ENCODE assay signal across 8 cellular contexts in the genomic region with DNA sequence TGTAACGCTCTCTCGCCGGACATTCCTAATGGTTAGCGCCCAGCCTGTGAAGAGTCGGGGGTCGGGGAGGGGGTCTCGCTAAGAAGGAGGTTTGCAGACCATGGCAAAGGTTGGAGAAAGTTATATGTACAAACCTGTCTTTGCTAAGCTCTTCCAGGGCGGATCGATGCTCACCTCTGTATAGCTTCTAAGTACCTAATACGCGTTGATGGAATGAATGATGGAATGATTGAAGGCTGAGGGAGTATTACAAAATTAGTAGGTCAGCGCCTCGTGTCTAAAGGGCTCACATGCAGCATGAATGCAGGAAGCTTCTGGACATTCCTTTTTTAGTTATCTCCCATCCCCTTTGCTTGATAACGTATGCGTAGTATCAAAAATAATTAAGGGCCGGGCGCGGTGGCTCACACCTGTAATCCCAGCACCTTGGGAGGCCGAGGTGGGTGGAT. TPM values are rescaled to one million over a fixed set of nuclear protein-coding genes. Genes with fewer than 3 reads are reported as not detected.
A peak's percentile ranks its signal among the peaks of the same experiment; 100 is the strongest.
DNase-seq lines count a peak whose midpoint lies in the region; ATAC-seq, FAIRE-seq and TF ChIP-seq lines count a peak whose summit lies in the region.

No MANE protein-coding gene starts in this region.

- peak overlapping the region; percentile 96 for H3K27ac ChIP-seq in RWPE1
- peak overlapping the region; percentile 95 to 98 (median 97) for H3K27ac ChIP-seq in esophagus muscularis mucosa (replicated peaks in 1 of 4)
- no peak overlapping the region for H3K27ac ChIP-seq in trophoblast cell (ENCODE audit: low read depth, low read length)

- DNase-seq in GM06990 (ENCODE audit: extremely low read depth, insufficient read length) (no peak), RWPE1 (ENCODE audit: low spot score) (no peak), esophagus muscularis mucosa (ENCODE audit: extremely low spot score) (no peak), trophoblast cell (no peak), OCI-M2 (lab: John Stamatoyannopoulos, UW; ENCODE audit: unreplicated experiment) (no peak), hypothalamus (lab: John Stamatoyannopoulos, UW) (no peak), HTR-8/SVneo (ENCODE audit: insufficient read length, low spot score) (no peak)

- H3K4me2 ChIP-seq in trophoblast cell (ENCODE audit: low read length): peak overlapping the region; percentile 84

- H3K9ac ChIP-seq in trophoblast cell (ENCODE audit: low read length): no peak overlapping the region

- CTCF ChIA-PET in RWPE1 (lab: Yijun Ruan, JAX): interaction anchor here (0.6 kb wide), 1 partner anchor 94 kb away, joined by 5 read pairs; no protein-coding TSS in a partner anchor

- FAIRE-seq in HTR-8/SVneo (lab: Jason Lieb, UNC): no peak

- peak overlapping the region; percentile 35 for H4K12ac ChIP-seq in trophoblast cell (ENCODE audit: low read depth, low read length)

- WGBS in esophagus muscularis mucosa: 46% methylated on average over 15 of the region's 19 CpGs
- no CpG with 5 or more reads among the region's 19 CpGs for WGBS in trophoblast cell (ENCODE audit: extremely low coverage, insufficient coverage, insufficient read length)

- no peak for TF ChIP-seq POLR2A in esophagus muscularis mucosa (IDR thresholded peaks at IDR 0.05; ENCODE audit: low read depth)

- no peak overlapping the region for H2BK5ac ChIP-seq in trophoblast cell (ENCODE audit: low read depth, low read length, poor library complexity)

- H3K14ac ChIP-seq in trophoblast cell (ENCODE audit: low read length): no peak overlapping the region

- no peak overlapping the region for H3K18ac ChIP-seq in trophoblast cell (ENCODE audit: low read length)

- intact Hi-C loops in esophagus muscularis mucosa (cut with DNase I): no loop called here

- no peak overlapping the region for H3K4ac ChIP-seq in trophoblast cell (ENCODE audit: low read depth, low read length)

- no peak for TF ChIP-seq CTCF in GM06990 (IDR thresholded peaks at IDR 0.05; ENCODE audit: insufficient read depth, low read length, poor library complexity, severe bottlenecking)
- TF ChIP-seq CTCF in RWPE1 (conservative IDR thresholded peaks at IDR 0.05; ENCODE audit: low read depth): no peak
- TF ChIP-seq CTCF in esophagus muscularis mucosa (IDR thresholded peaks at IDR 0.05): no peak

- no peak overlapping the region for H2AK5ac ChIP-seq in trophoblast cell (ENCODE audit: low read length)

- POLR2A ChIA-PET in RWPE1 (lab: Yijun Ruan, JAX; ENCODE audit: low non-redundant PET): no interaction called here

- no peak overlapping the region for H2BK120ac ChIP-seq in trophoblast cell (ENCODE audit: insufficient read depth, low read length, poor library complexity)

- H2BK12ac ChIP-seq in trophoblast cell (ENCODE audit: low read length): no peak overlapping the region

- TF ChIP-seq EP300 in esophagus muscularis mucosa (IDR thresholded peaks at IDR 0.05): no peak

- H4K91ac ChIP-seq in trophoblast cell (ENCODE audit: low read depth, low read length): peak overlapping the region; percentile 2

- ATAC-seq in GM19328 (IDR thresholded peaks at IDR 0.05; ENCODE audit: unreplicated experiment): no peak

- H3K9me3 ChIP-seq in esophagus muscularis mucosa: no peaks in the 10 kb centered on the region
- H3K9me3 ChIP-seq in trophoblast cell (ENCODE audit: insufficient read depth, low read depth, low read length): no peaks in the 10 kb centered on the region

- peaks cover 13% of the 10 kb centered on the region for H3K79me2 ChIP-seq in trophoblast cell (ENCODE audit: control insufficient read depth, insufficient read depth, low read length, poor library complexity)

- no peaks in the 10 kb centered on the region for H3K36me3 ChIP-seq in GM06990 (ENCODE audit: control insufficient read depth, insufficient read depth, low read length)
- no peaks in the 10 kb centered on the region for H3K36me3 ChIP-seq in esophagus muscularis mucosa
- no peaks in the 10 kb centered on the region for H3K36me3 ChIP-seq in trophoblast cell (ENCODE audit: control insufficient read depth in 1 of 2, insufficient read depth in 2 of 2, low read length in 2 of 2)

- H3K4me3 ChIP-seq in GM06990 (replicated peaks; ENCODE audit: low read depth, low read length): peak overlapping the region; percentile 91
- H3K4me3 ChIP-seq in esophagus muscularis mucosa: peak overlapping the region; percentile 81 to 93 (median 90)
- H3K4me3 ChIP-seq in trophoblast cell (ENCODE audit: low read depth, low read length): peak overlapping the region; percentile 27

- H2AFZ ChIP-seq in trophoblast cell (ENCODE audit: insufficient read depth, low read length, poor library complexity): peak overlapping the region; percentile 69

- peaks cover 11% of the 10 kb centered on the region for H3K79me1 ChIP-seq in trophoblast cell (ENCODE audit: low read length)

- H3K27me3 ChIP-seq in GM06990 (replicated peaks; ENCODE audit: control insufficient read depth, insufficient read depth, low read length) (no peaks in the 10 kb centered on the region), esophagus muscularis mucosa (no peaks in the 10 kb centered on the region), trophoblast cell (ENCODE audit: insufficient read depth, low read length) (no peaks in the 10 kb centered on the region)

- H3K4me1 ChIP-seq in esophagus muscularis mucosa (peaks cover 27 to 40% (median 34%) of the 10 kb centered on the region in 4 donors), trophoblast cell (ENCODE audit: control insufficient read depth in 1 of 2, insufficient read depth in 2 of 2, low read length in 2 of 2) (peaks cover 8 to 10% of the 10 kb centered on the region in 2 experiments)

- H4K8ac ChIP-seq in trophoblast cell (ENCODE audit: low read depth, low read length): peak overlapping the region; percentile 68

- no peak overlapping the region for H3K23ac ChIP-seq in trophoblast cell (ENCODE audit: low read length)

RNA-seq across cellular contexts. Expression of gene KPNA1, which starts 0.3 kb away (rescaled TPM):
- total RNA-seq in esophagus muscularis mucosa: 10 to 100 TPM; 28.2 to 47.4 (median 45.3) TPM
- 53.7 and 54.8 TPM in 2 replicates for polyA plus RNA-seq in trophoblast cell (2013)

RNA-seq across cellular contexts. Expression of gene PARP9, which starts 49.1 kb away (rescaled TPM):
- 10 to 100 TPM; 16.7 to 24.0 (median 21.3) TPM for total RNA-seq in esophagus muscularis mucosa
- polyA plus RNA-seq in trophoblast cell (2013): 1.2 TPM in 2 replicates

RNA-seq across cellular contexts. Expression of gene DTX3L, which starts 49.1 kb away (rescaled TPM):
- 10 to 100 TPM; 21.6 to 33.5 (median 21.8) TPM for total RNA-seq in esophagus muscularis mucosa
- polyA plus RNA-seq in trophoblast cell (2013): 2.6 and 2.8 TPM in 2 replicates

Comparison
In these comparisons a context has a peak if more than half of its experiments do, and no peak if none do; other contexts are left out.
1. H3K4me3 ChIP-seq: peak in every context shown above with its lines; median percentile 91 in GM06990; 90 in esophagus muscularis mucosa; 27 in trophoblast cell.